ENCODE assay signal across 1 cellular context in genomic region chr1:14780271-14780670, GRCh38.
TF ChIP-seq lines count a peak whose summit lies in the region.

No MANE protein-coding gene starts in this region.

TF ChIP-seq in SK-N-SH, 30 proteins besides CTCF, POLR2A, EP300 and RAD21 (continued from another document):
- TF ChIP-seq ZBTB33 (IDR thresholded peaks at IDR 0.05; ENCODE audit: borderline replicate concordance, low read depth) = no peak
